In genomic region chr6:37698264-37699137, GRCh38 we compare ENCODE assay signal across 1 cellular context.
TF ChIP-seq lines count a peak whose summit lies in the region.

No MANE protein-coding gene starts in this region.

TF ChIP-seq in H1, 55 proteins besides CTCF, POLR2A, EP300 and RAD21 (continued from another document):
- TF ChIP-seq ATF3 (IDR thresholded peaks at IDR 0.05; ENCODE audit: insufficient read depth, low read depth, low read length) = no peak
- TF ChIP-seq FOSL1 (IDR thresholded peaks at IDR 0.05; ENCODE audit: insufficient read depth, low read depth, low read length) = no peak
- no peak for TF ChIP-seq TAF7 (optimal IDR thresholded peaks at IDR 0.05; ENCODE audit: borderline replicate concordance, low read depth, low read length)
- no peak for TF ChIP-seq TEAD4 (IDR thresholded peaks at IDR 0.05; ENCODE audit: low read depth, low read length)
- TF ChIP-seq USF2 (IDR thresholded peaks at IDR 0.05; ENCODE audit: low read length) = no peak
- 0 out of 2 replicates have a peak, but pooled peaks have one; percentile 8 for TF ChIP-seq TAF1 (IDR thresholded peaks at IDR 0.05; ENCODE audit: low read depth, low read length)
- TF ChIP-seq MAFK (IDR thresholded peaks at IDR 0.05; ENCODE audit: low read depth, low read length) = no peak
- TF ChIP-seq RFX5 (IDR thresholded peaks at IDR 0.05; ENCODE audit: borderline replicate concordance, low read depth, low read length) = no peak
- no peak for TF ChIP-seq RXRA (IDR thresholded peaks at IDR 0.05; ENCODE audit: insufficient read depth, low read depth, low read length)
- no peak for TF ChIP-seq E2F6 (IDR thresholded peaks at IDR 0.05)
- 0 out of 2 replicates have a peak, but pooled peaks have one; percentile 1 for TF ChIP-seq BACH1 (IDR thresholded peaks at IDR 0.05; ENCODE audit: low read length)
- TF ChIP-seq EZH2 (IDR thresholded peaks at IDR 0.05; ENCODE audit: low read depth, low read length, severe bottlenecking) = peak; percentile 66
- no peak for TF ChIP-seq GTF2F1 (IDR thresholded peaks at IDR 0.05; ENCODE audit: borderline replicate concordance, low read depth, low read length)
- no peak for TF ChIP-seq CHD1 (IDR thresholded peaks at IDR 0.05; ENCODE audit: low read depth, low read length)
- TF ChIP-seq BCL11A (IDR thresholded peaks at IDR 0.05; ENCODE audit: low read depth in 2 of 2, low read length in 2 of 2) = no peak
- TF ChIP-seq SUZ12 (IDR thresholded peaks at IDR 0.05; ENCODE audit: low read length) = peak; percentile 68; the same call in 1 of the 2 replicates
- no peak for TF ChIP-seq ZNF274 (IDR thresholded peaks at IDR 0.05; ENCODE audit: borderline replicate concordance, extremely low read depth, low read length)
- peak; percentile 72 for TF ChIP-seq ASH2L (IDR thresholded peaks at IDR 0.05; ENCODE audit: low read length)
- TF ChIP-seq KDM5A (IDR thresholded peaks at IDR 0.05; ENCODE audit: low read length) = no peak
- TF ChIP-seq POU5F1 (IDR thresholded peaks at IDR 0.05; ENCODE audit: low read depth, low read length) = no peak
- no peak for TF ChIP-seq GABPA (IDR thresholded peaks at IDR 0.05; ENCODE audit: borderline replicate concordance, insufficient read depth, low read length)
- TF ChIP-seq HDAC2 (IDR thresholded peaks at IDR 0.05; ENCODE audit: borderline replicate concordance in 1 of 2, low read depth in 2 of 2, low read length in 2 of 2) = no peak; a peak in 1 of 4 replicates
- TF ChIP-seq JUN (IDR thresholded peaks at IDR 0.05; ENCODE audit: low read depth, low read length) = no peak
- TF ChIP-seq EGR1 (IDR thresholded peaks at IDR 0.05; ENCODE audit: borderline replicate concordance, low read depth, low read length) = no peak
- TF ChIP-seq SP4 (IDR thresholded peaks at IDR 0.05; ENCODE audit: low read length) = no peak
- 0 out of 2 replicates have a peak, but pooled peaks have one; percentile 10 for TF ChIP-seq KDM1A (IDR thresholded peaks at IDR 0.05; ENCODE audit: borderline replicate concordance, low read length)
- no peak for TF ChIP-seq POLR2AphosphoS5 (IDR thresholded peaks at IDR 0.05; ENCODE audit: low read depth, low read length)
- no peak for TF ChIP-seq PHF8 (conservative IDR thresholded peaks at IDR 0.05; ENCODE audit: low read depth, low read length)
- peak; percentile 62 for TF ChIP-seq KDM4A (IDR thresholded peaks at IDR 0.05; ENCODE audit: low read depth, low read length, severe bottlenecking)
- TF ChIP-seq MAX (IDR thresholded peaks at IDR 0.05) = no peak
- TF ChIP-seq HDAC6 (IDR thresholded peaks at IDR 0.05; ENCODE audit: low read depth, low read length) = no peak
